ENCODE assay signal across 8 cellular contexts in the genomic region with DNA sequence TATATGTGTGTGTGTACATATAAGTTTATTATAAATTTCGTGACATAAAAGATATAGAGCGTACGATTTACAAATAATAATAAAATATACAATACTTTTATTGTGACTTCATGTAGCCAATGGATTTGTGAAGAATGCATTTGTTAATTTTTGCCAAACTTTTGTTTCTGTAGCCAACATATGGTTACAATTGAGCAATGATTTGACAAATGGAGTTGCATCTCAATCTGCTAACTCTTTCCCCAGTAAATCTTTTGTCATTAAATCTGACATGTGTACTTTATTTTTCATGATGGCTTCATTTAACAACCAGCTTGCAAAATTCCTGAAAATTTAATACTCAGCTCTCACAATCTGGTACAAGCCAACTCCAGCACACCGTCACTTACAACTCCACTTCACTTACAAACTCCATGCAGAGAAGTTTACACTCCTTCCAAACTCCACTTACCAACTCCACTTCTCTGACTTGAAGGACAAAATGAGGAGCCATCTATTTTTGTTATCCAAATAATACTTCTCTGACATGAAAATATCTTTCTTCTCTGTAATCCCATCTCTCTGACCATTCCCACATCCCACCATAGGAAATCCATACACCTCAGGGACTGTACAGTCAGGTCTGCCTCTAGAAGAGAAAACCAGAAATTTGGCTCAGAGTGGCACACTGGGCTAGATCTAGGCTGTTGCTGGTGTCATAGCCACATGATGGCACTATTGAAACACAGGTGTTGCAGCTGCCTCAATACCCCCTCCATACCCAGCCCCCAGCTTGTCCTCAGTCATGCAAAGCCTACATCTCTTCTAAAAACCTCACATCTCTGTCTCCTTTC. TPM values are rescaled to one million over a fixed set of nuclear protein-coding genes. Genes with fewer than 3 reads are reported as not detected.
DNase-seq lines count a peak whose midpoint lies in the region; ATAC-seq and TF ChIP-seq lines count a peak whose summit lies in the region.

No MANE protein-coding gene starts in this region.

- H3K4me3 ChIP-seq in GM12875 (ENCODE audit: low read depth, low read length) (no peak overlapping the region), colonic mucosa (no peak overlapping the region)

- no peak overlapping the region for H3K4me3 Mint-ChIP-seq in natural killer cell treated with Interleukin-12 subunit alpha and Interleukin-12 subunit beta and Interleukin-15 and Interleukin-18, amount 100 ng/mL, for 72 hours

- H3K36me3 Mint-ChIP-seq in natural killer cell treated with Interleukin-12 subunit alpha and Interleukin-12 subunit beta and Interleukin-15 and Interleukin-18, amount 100 ng/mL, for 72 hours, result peaks cover 6% of the 10 kb centered on the region

- H3K27ac ChIP-seq in colonic mucosa, result no peak overlapping the region

- H3K4me1 ChIP-seq in colonic mucosa, result no peaks in the 10 kb centered on the region

- intact Hi-C loops in colonic mucosa (cut with DNase I), result loop anchor here (5.0 to 10.0 kb wide), 3 partner anchors 86 to 333 kb away; no protein-coding TSS in a partner anchor
- intact Hi-C loops in sciatic nerve (cut with DNase I), result no loop called here

- H3K4me1 Mint-ChIP-seq in natural killer cell treated with Interleukin-12 subunit alpha and Interleukin-12 subunit beta and Interleukin-15 and Interleukin-18, amount 100 ng/mL, for 72 hours (ENCODE audit: low read depth in 2 of 2), result no peaks in the 10 kb centered on the region

- TF ChIP-seq CTCF in GM12875 (IDR thresholded peaks at IDR 0.05; ENCODE audit: borderline replicate concordance, insufficient read depth, low read depth, low read length) (peak; percentile 50), colonic mucosa (IDR thresholded peaks at IDR 0.05) (peak; percentile 32)

- peaks cover 15 to 23% of the 10 kb centered on the region in 2 donors for H3K27me3 Mint-ChIP-seq in natural killer cell treated with Interleukin-12 subunit alpha and Interleukin-12 subunit beta and Interleukin-15 and Interleukin-18, amount 100 ng/mL, for 72 hours

- H3K27me3 ChIP-seq in colonic mucosa, result no peaks in the 10 kb centered on the region

- H3K36me3 ChIP-seq in colonic mucosa, result no peaks in the 10 kb centered on the region

- no peaks in the 10 kb centered on the region for H3K9me3 ChIP-seq in colonic mucosa

- H3K9me3 Mint-ChIP-seq in natural killer cell treated with Interleukin-12 subunit alpha and Interleukin-12 subunit beta and Interleukin-15 and Interleukin-18, amount 100 ng/mL, for 72 hours, result no peaks in the 10 kb centered on the region

- peak; percentile 47 for DNase-seq in AG20443 (ENCODE audit: low spot score)
- DNase-seq in NCI-H526 treated with DMSO at 0.1 percent for 48 hours (lab: John Stamatoyannopoulos, UW), result peak; percentile 14
- peak; percentile 25 for DNase-seq in colonic mucosa
- DNase-seq in natural killer cell treated with Interleukin-12 subunit alpha and Interleukin-12 subunit beta and Interleukin-15 and Interleukin-18, amount 100 ng/mL, for 72 hours (ENCODE audit: low spot score), result no peak
- no peak for DNase-seq in activated gamma-delta T cell (lab: John Stamatoyannopoulos, UW)
- no peak for DNase-seq in sciatic nerve (ENCODE audit: low spot score)
- DNase-seq in NCI-H2081 treated with DMSO at 0.1 percent for 48 hours (lab: John Stamatoyannopoulos, UW), result no peak

- peak; percentile 49 to 61 for ATAC-seq in natural killer cell treated with Interleukin-12 subunit alpha and Interleukin-12 subunit beta and Interleukin-15 and Interleukin-18, amount 100 ng/mL, for 72 hours
- ATAC-seq in sciatic nerve, result no peak

- H3K27ac Mint-ChIP-seq in natural killer cell treated with Interleukin-12 subunit alpha and Interleukin-12 subunit beta and Interleukin-15 and Interleukin-18, amount 100 ng/mL, for 72 hours, result no peak overlapping the region

- no peak overlapping the region for H3K9ac ChIP-seq in colonic mucosa (ENCODE audit: low read depth in 2 of 2, low read length in 2 of 2)

RNA-seq across cellular contexts. Expression of a gene that starts 26.6 kb away (rescaled TPM):
- total RNA-seq in colonic mucosa, result 10 to 100 TPM; 28.2 to 44.4 TPM
- 10 to 100 TPM in 1 of 2 donors, 1 to 10 TPM in 1; 8.9 to 11.4 TPM for total RNA-seq in natural killer cell treated with Interleukin-12 subunit alpha and Interleukin-12 subunit beta and Interleukin-15 and Interleukin-18, amount 100 ng/mL, for 72 hours
- 33.7 TPM for total RNA-seq in sciatic nerve

RNA-seq across cellular contexts. Expression of a gene that starts 50.7 kb away (rescaled TPM):
- total RNA-seq in colonic mucosa, result 100 to 1,000 TPM in 1 of 2 donors, 10 to 100 TPM in 1; 96.6 to 156 TPM
- 100 to 1,000 TPM in 1 of 2 donors, 10 to 100 TPM in 1; 90.6 to 133 TPM for total RNA-seq in natural killer cell treated with Interleukin-12 subunit alpha and Interleukin-12 subunit beta and Interleukin-15 and Interleukin-18, amount 100 ng/mL, for 72 hours
- 94.8 TPM for total RNA-seq in sciatic nerve

Comparison
In these comparisons a context has a peak if more than half of its experiments do, and no peak if none do; other contexts are left out.
1. DNase-seq: peak in AG20443 (single experiment), NCI-H526 treated with DMSO at 0.1 percent for 48 hours (single experiment) and colonic mucosa (single experiment); none in natural killer cell treated with Interleukin-12 subunit alpha and Interleukin-12 subunit beta and Interleukin-15 and Interleukin-18, amount 100 ng/mL, for 72 hours (single experiment), activated gamma-delta T cell (single experiment), sciatic nerve (single experiment) and NCI-H2081 treated with DMSO at 0.1 percent for 48 hours (single experiment).